In the genomic region with DNA sequence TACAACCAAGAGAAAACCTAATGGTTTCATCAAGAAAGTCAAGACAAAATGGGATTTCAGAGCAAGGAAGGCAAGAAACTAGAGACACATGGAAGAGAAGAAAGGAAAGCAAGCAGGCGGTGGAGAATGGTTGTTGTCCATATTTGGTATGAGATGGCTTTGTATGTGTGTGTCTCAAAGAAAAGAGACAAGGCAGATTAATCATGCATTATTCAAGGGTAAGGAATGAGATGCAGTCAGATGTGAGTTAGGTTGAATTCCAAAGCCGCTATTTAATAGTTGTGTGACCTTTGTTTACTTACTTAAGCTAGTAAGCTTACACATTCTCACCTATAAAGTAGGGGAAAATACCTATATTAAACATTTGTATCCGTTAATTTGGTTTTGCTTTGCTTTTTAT, we compare ENCODE assay signal across 11 cellular contexts.
DNase-seq lines count a peak whose midpoint lies in the region; ATAC-seq and TF ChIP-seq lines count a peak whose summit lies in the region.
"Had no signal": no experiment of that assay in that cellular context is flagged by ENCODE, and none has a peak within 500 bp of the region (broad histone marks: within the 10 kb centered on the region; RNA-seq: fewer than 3 reads in every experiment).

No MANE protein-coding gene starts in this region.

- H3K27ac ChIP-seq in adrenal gland = no peak overlapping the region
- H3K27ac ChIP-seq: cardiac muscle cell had no signal

- no peak for TF ChIP-seq POLR2A in adrenal gland (IDR thresholded peaks at IDR 0.05)

- no peaks in the 10 kb centered on the region for H3K27me3 ChIP-seq in adrenal gland
- H3K27me3 ChIP-seq: cardiac muscle cell had no signal

- DNase-seq in GM03348 (ENCODE audit: low spot score) (peak; percentile 55), RKO (ENCODE audit: low spot score) (peak; percentile 55), renal cortical epithelial cell (ENCODE audit: low read depth) (peak; percentile 84), omental fat pad (ENCODE audit: low spot score) (no peak), adrenal gland (no peak)
- DNase-seq: activated CD4-positive, alpha-beta memory T cell treated with anti-CD3 and anti-CD28 coated beads for 36 hours; CD8-positive, alpha-beta T cell had no signal

- no peak overlapping the region for H3K4me3 ChIP-seq in adrenal gland
- H3K4me3 ChIP-seq: cardiac muscle cell had no signal

- H3K9me3 ChIP-seq in adrenal gland (replicated peaks in 1 of 3) = no peaks in the 10 kb centered on the region

- H3K36me3 ChIP-seq in adrenal gland (replicated peaks in 1 of 2) = no peaks in the 10 kb centered on the region
- H3K36me3 ChIP-seq: cardiac muscle cell had no signal

- intact Hi-C loops in adrenal gland (cut with DNase I) = loop anchor here in 1 of 2 donors (10.0 kb wide), 1 partner anchor 363 kb away; no protein-coding TSS in a partner anchor

- ATAC-seq in esophagus mucosa (peak; percentile 73), omental fat pad (ENCODE audit: low FRiP score) (no peak), GM21367 (IDR thresholded peaks at IDR 0.05; ENCODE audit: unreplicated experiment) (no peak), GM18498 (IDR thresholded peaks at IDR 0.05; ENCODE audit: unreplicated experiment) (no peak)
- ATAC-seq: CD8-positive, alpha-beta T cell had no signal

- TF ChIP-seq CTCF in omental fat pad (IDR thresholded peaks at IDR 0.05) (no peak), adrenal gland (IDR thresholded peaks at IDR 0.05) (no peak)

- 87 to 93% (median 89%) methylated on average over 3 of the region's 3 CpGs for WGBS in adrenal gland, 4 donors

- no peaks in the 10 kb centered on the region for H3K4me1 ChIP-seq in adrenal gland (replicated peaks in 1 of 2)

Comparison
In these comparisons a context has a peak if more than half of its experiments do, and no peak if none do; other contexts are left out.
1. DNase-seq: peak in GM03348 (single experiment), RKO (single experiment) and renal cortical epithelial cell (single experiment); none in omental fat pad (single experiment) and adrenal gland (0 of 7).